ENCODE assay signal across 8 cellular contexts in the genomic region with DNA sequence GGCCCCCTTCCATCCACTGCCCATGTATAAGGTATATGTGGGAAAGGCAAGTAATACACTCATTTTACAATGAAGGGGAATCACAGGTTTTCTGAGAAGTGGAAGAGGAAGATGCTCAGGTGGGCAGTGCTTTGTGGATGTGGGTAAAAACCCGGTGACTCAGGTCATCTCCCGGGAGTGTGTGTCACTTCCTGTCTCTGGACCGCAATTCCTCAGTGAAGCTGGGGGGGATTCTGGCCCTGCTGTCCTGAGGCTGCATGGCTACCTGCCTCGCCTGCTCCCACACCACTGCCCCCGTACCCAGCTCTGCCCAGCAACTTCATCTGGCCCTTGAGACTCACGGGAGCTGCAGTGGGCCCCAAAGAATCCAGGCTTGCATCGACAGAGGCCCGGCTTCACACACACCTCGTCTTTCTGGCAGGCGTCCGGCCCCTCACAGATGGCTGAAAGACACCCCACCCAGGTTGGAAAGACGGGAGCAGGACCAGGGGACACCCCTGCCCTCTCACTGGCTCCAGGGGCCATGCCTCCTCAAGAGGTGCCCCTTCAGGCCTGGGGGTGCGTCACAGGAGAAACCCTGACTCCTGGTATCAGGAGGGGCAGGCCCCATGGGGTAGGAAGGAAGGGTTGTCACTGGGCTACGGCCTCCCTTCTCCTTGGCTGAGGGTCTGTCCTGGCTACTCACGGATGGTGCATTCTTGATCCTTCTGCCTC. TPM values are rescaled to one million over a fixed set of nuclear protein-coding genes. Genes with fewer than 3 reads are reported as not detected.
DNase-seq lines count a peak whose midpoint lies in the region; ATAC-seq and TF ChIP-seq lines count a peak whose summit lies in the region.

No MANE protein-coding gene starts in this region.

- H3K27me3 ChIP-seq in GM06990 (replicated peaks; ENCODE audit: control insufficient read depth, insufficient read depth, low read length), result no peaks in the 10 kb centered on the region
- no peaks in the 10 kb centered on the region for H3K27me3 ChIP-seq in MG63

- in situ Hi-C loops in G401 (cut with HindIII; ENCODE audit: low sequenced_read_pairs), result no loop called here

- H3K9me3 ChIP-seq in MG63, result no peaks in the 10 kb centered on the region

- no peaks in the 10 kb centered on the region for H3K27me3 Mint-ChIP-seq in central memory CD8-positive, alpha-beta T cell
- H3K27me3 Mint-ChIP-seq in neural crest cell (ENCODE audit: low read depth), result peaks cover 35% of the 10 kb centered on the region

- no peak for ATAC-seq in central memory CD8-positive, alpha-beta T cell (replicated peaks; ENCODE audit: extremely low read depth, poor library complexity, severe bottlenecking)

- TF ChIP-seq POLR2A in NB4 (IDR thresholded peaks at IDR 0.05; ENCODE audit: extremely low read depth, insufficient read length), result no peak

- H3K9me3 Mint-ChIP-seq in central memory CD8-positive, alpha-beta T cell, result no peaks in the 10 kb centered on the region
- no peaks in the 10 kb centered on the region for H3K9me3 Mint-ChIP-seq in neural crest cell

- peaks cover 5% of the 10 kb centered on the region for H3K36me3 Mint-ChIP-seq in central memory CD8-positive, alpha-beta T cell (ENCODE audit: insufficient read depth)
- H3K36me3 Mint-ChIP-seq in neural crest cell (ENCODE audit: low read depth), result no peaks in the 10 kb centered on the region

- H3K4me3 Mint-ChIP-seq in central memory CD8-positive, alpha-beta T cell, result peak overlapping the region; percentile 83
- peak overlapping the region; percentile 83 for H3K4me3 Mint-ChIP-seq in neural crest cell

- H3K4me3 ChIP-seq in GM06990 (replicated peaks; ENCODE audit: low read depth, low read length) (peak overlapping the region; percentile 63), NB4 (ENCODE audit: low read depth, low read length) (no peak overlapping the region), MG63 (no peak overlapping the region)

- H3K36me3 ChIP-seq in GM06990 (ENCODE audit: control insufficient read depth, insufficient read depth, low read length), result no peaks in the 10 kb centered on the region
- H3K36me3 ChIP-seq in MG63, result no peaks in the 10 kb centered on the region

- H3K27ac Mint-ChIP-seq in central memory CD8-positive, alpha-beta T cell (ENCODE audit: low read depth), result no peak overlapping the region
- no peak overlapping the region for H3K27ac Mint-ChIP-seq in neural crest cell (ENCODE audit: unreplicated experiment)

- TF ChIP-seq CTCF in GM06990 (IDR thresholded peaks at IDR 0.05; ENCODE audit: insufficient read depth, low read length, poor library complexity, severe bottlenecking) (no peak), NB4 (IDR thresholded peaks at IDR 0.05; ENCODE audit: low read depth, low read length) (no peak), neural crest cell (conservative IDR thresholded peaks at IDR 0.05) (no peak)

- DNase-seq in GM06990 (ENCODE audit: extremely low read depth, insufficient read length) (peak; percentile 57), NB4 (ENCODE audit: low read depth) (peak; percentile 44), neural crest cell (ENCODE audit: low read depth, low spot score) (no peak), occipital lobe (lab: John Stamatoyannopoulos, UW) (no peak), GF-D8 (lab: John Stamatoyannopoulos, UW) (no peak), MG63 (no peak), G401 (ENCODE audit: low spot score) (no peak)
- no peak for DNase-seq in central memory CD8-positive, alpha-beta T cell (ENCODE audit: low spot score in 2 of 2)

- peaks cover 8% of the 10 kb centered on the region for H3K4me1 Mint-ChIP-seq in central memory CD8-positive, alpha-beta T cell
- peaks cover 34% of the 10 kb centered on the region for H3K4me1 Mint-ChIP-seq in neural crest cell

RNA-seq across cellular contexts. Expression of gene SCARF1, which starts 0.9 kb away (rescaled TPM):
- total RNA-seq in neural crest cell, result 0.42 and 1.1 TPM in 2 replicates
- total RNA-seq in occipital lobe, result 3.9 TPM
- total RNA-seq in MG63 (2014; rRNA removed; shearing (Covaris generic); ENCODE audit: low replicate concordance), result not detected in 2 replicates
- total RNA-seq in G401 (2014; rRNA removed; shearing (Covaris generic)), result 0.71 and 3.4 TPM in 2 replicates

RNA-seq across cellular contexts. Expression of gene RILP, which starts 5.0 kb away (rescaled TPM):
- total RNA-seq in neural crest cell (1.2 and 1.8 TPM in 2 replicates), occipital lobe (1.4 TPM)
- 4.6 TPM in 1 of 2 replicates, not detected in the other for total RNA-seq in MG63 (2014; rRNA removed; shearing (Covaris generic); ENCODE audit: low replicate concordance)
- total RNA-seq in G401 (2014; rRNA removed; shearing (Covaris generic)), result 9.5 and 36.1 TPM in 2 replicates

RNA-seq across cellular contexts. Expression of gene SLC43A2, which starts 16.0 kb away (rescaled TPM):
- 13.9 and 15.5 TPM in 2 replicates for total RNA-seq in neural crest cell
- 15.1 TPM for total RNA-seq in occipital lobe
- 3.9 and 8.3 TPM in 2 replicates for total RNA-seq in MG63 (2014; rRNA removed; shearing (Covaris generic); ENCODE audit: low replicate concordance)
- total RNA-seq in G401 (2014; rRNA removed; shearing (Covaris generic)), result 22.1 and 39.7 TPM in 2 replicates

RNA-seq across cellular contexts. Expression of gene PRPF8, which starts 40.0 kb away (rescaled TPM):
- total RNA-seq in neural crest cell, result 449 and 459 TPM in 2 replicates
- total RNA-seq in occipital lobe, result 71.1 TPM
- 80.5 and 100 TPM in 2 replicates for total RNA-seq in MG63 (2014; rRNA removed; shearing (Covaris generic); ENCODE audit: low replicate concordance)
- total RNA-seq in G401 (2014; rRNA removed; shearing (Covaris generic)), result 157 and 202 TPM in 2 replicates

Comparison
In these comparisons a context has a peak if more than half of its experiments do, and no peak if none do; other contexts are left out.
1. DNase-seq: peak in GM06990 (single experiment) and NB4 (single experiment); none in central memory CD8-positive, alpha-beta T cell (0 of 2), neural crest cell (single experiment), occipital lobe (single experiment), GF-D8 (single experiment), MG63 (single experiment) and G401 (single experiment).